In genomic region chr13:112689498-112690241, GRCh38 we compare ENCODE assay signal across 8 cellular contexts. TPM values are rescaled to one million over a fixed set of nuclear protein-coding genes. Genes with fewer than 3 reads are reported as not detected.
DNase-seq lines count a peak whose midpoint lies in the region; ATAC-seq and TF ChIP-seq lines count a peak whose summit lies in the region.

Gene ATP11A, plus strand, starts transcription at chr13:112690038. Its CDS starts 379 bp downstream, at chr13:112690417.

- no CpG with 5 or more reads among the region's 86 CpGs for WGBS in gastroesophageal sphincter (ENCODE audit: low coverage in 1 of 2), 2 donors

- H3K4me2 ChIP-seq in GM23338: peak within 1 kb of the TSS; percentile 99

- peaks cover 4% of the 10 kb centered on the region; the same call in 1 of the 2 replicates for H3F3A ChIP-seq in GM23338 (replicated peaks; ENCODE audit: low read depth)

- no peaks in the 10 kb centered on the region; the same call in 2 of the 3 replicates for H3K36me3 Mint-ChIP-seq in GM23338 (ENCODE audit: low read depth)
- H3K36me3 Mint-ChIP-seq in activated naive CD4-positive, alpha-beta T cell treated with anti-CD3 and anti-CD28 coated beads, Interleukin-2, amount 10 ng/mL, durations not matched to agents 7 days and 5 days: peaks cover 13% of the 10 kb centered on the region

- peaks cover 20% of the 10 kb centered on the region; the same call in 1 of the 2 replicates for H3K4me1 ChIP-seq in ES-I3 (ENCODE audit: insufficient read depth, low read length)
- H3K4me1 ChIP-seq in GM23338 (ENCODE audit: insufficient read depth): peaks cover 35% of the 10 kb centered on the region
- peaks cover 0 to 47% (median 19%) of the 10 kb centered on the region in 3 donors for H3K4me1 ChIP-seq in gastroesophageal sphincter

- H3K36me3 ChIP-seq in ES-I3 (ENCODE audit: insufficient read depth, low read length) (no peaks in the 10 kb centered on the region), GM23338 (ENCODE audit: insufficient read depth) (no peaks in the 10 kb centered on the region), SK-N-MC (ENCODE audit: insufficient read depth, low read length) (no peaks in the 10 kb centered on the region), gastroesophageal sphincter (no peaks in the 10 kb centered on the region)

- H3K27me3 Mint-ChIP-seq in GM23338 (ENCODE audit: insufficient read depth, low read depth, poor library complexity): peaks cover 25% of the 10 kb centered on the region
- no peaks in the 10 kb centered on the region for H3K27me3 Mint-ChIP-seq in activated naive CD4-positive, alpha-beta T cell treated with anti-CD3 and anti-CD28 coated beads, Interleukin-2, amount 10 ng/mL, durations not matched to agents 7 days and 5 days

- H3K27ac ChIP-seq in GM23338 (ENCODE audit: low read depth) (no peak within 1 kb of the TSS), SK-N-MC (no peak within 1 kb of the TSS), gastroesophageal sphincter (peak within 1 kb of the TSS; percentile 71 to 97 (median 93))

- H3K27me3 ChIP-seq in GM23338 (ENCODE audit: insufficient read depth): peaks cover 12% of the 10 kb centered on the region
- no peaks in the 10 kb centered on the region for H3K27me3 ChIP-seq in gastroesophageal sphincter

- DNase-seq in GM23338 (ENCODE audit: low spot score): peak; percentile 86
- DNase-seq in LHCN-M2 (ENCODE audit: low read depth): peak; percentile 88
- no peak for DNase-seq in SK-N-MC (ENCODE audit: low read depth, low spot score)
- DNase-seq in activated naive CD4-positive, alpha-beta T cell treated with anti-CD3 and anti-CD28 coated beads, Interleukin-2, amount 10 ng/mL, durations not matched to agents 7 days and 5 days: peak; percentile 89
- DNase-seq in non-pigmented ciliary epithelial cell (ENCODE audit: low read depth): peak; percentile 23

- no peak for TF ChIP-seq EP300 in gastroesophageal sphincter (IDR thresholded peaks at IDR 0.05)

- H4K20me1 ChIP-seq in GM23338 (replicated peaks; ENCODE audit: insufficient read depth): peaks cover 16% of the 10 kb centered on the region

- no peak for TF ChIP-seq CTCF in GM23338 (conservative IDR thresholded peaks at IDR 0.05; ENCODE audit: low read depth in 2 of 2)
- TF ChIP-seq CTCF in gastroesophageal sphincter (IDR thresholded peaks at IDR 0.05): peak in 1 of 4 experiments; percentile 42
- no peak for TF ChIP-seq CTCF in subcutaneous adipose tissue (IDR thresholded peaks at IDR 0.05; ENCODE audit: low read depth)

- CTCF ChIA-PET in activated naive CD4-positive, alpha-beta T cell treated with anti-CD3 and anti-CD28 coated beads, Interleukin-2, amount 10 ng/mL, durations not matched to agents 7 days and 5 days (lab: Charles Lee): interaction anchor here (1.2 to 2.0 kb wide), 5 partner anchors 16 to 185 kb away, joined by 3 to 6 read pairs (median 4); no protein-coding TSS in a partner anchor

- H3K9ac ChIP-seq in ES-I3 (ENCODE audit: low read depth, low read length) (peak within 1 kb of the TSS; percentile 76), SK-N-MC (ENCODE audit: insufficient read length) (peak within 1 kb of the TSS; percentile 83)

- peak within 1 kb of the TSS; percentile 87 for H3K4me3 Mint-ChIP-seq in GM23338
- H3K4me3 Mint-ChIP-seq in activated naive CD4-positive, alpha-beta T cell treated with anti-CD3 and anti-CD28 coated beads, Interleukin-2, amount 10 ng/mL, durations not matched to agents 7 days and 5 days: peak within 1 kb of the TSS; percentile 90

- no peaks in the 10 kb centered on the region; the same call in 2 of the 3 replicates for H3K9me3 Mint-ChIP-seq in GM23338
- H3K9me3 Mint-ChIP-seq in activated naive CD4-positive, alpha-beta T cell treated with anti-CD3 and anti-CD28 coated beads, Interleukin-2, amount 10 ng/mL, durations not matched to agents 7 days and 5 days: no peaks in the 10 kb centered on the region

- H3K9me2 ChIP-seq in GM23338 (ENCODE audit: insufficient read depth): no peaks in the 10 kb centered on the region

- H3K4me3 ChIP-seq in GM23338: peak within 1 kb of the TSS; percentile 85
- H3K4me3 ChIP-seq in SK-N-MC: peak within 1 kb of the TSS; percentile 76
- H3K4me3 ChIP-seq in gastroesophageal sphincter: peak within 1 kb of the TSS; percentile 47 to 95

- H3K4me1 Mint-ChIP-seq in GM23338: peaks cover 49% of the 10 kb centered on the region
- H3K4me1 Mint-ChIP-seq in activated naive CD4-positive, alpha-beta T cell treated with anti-CD3 and anti-CD28 coated beads, Interleukin-2, amount 10 ng/mL, durations not matched to agents 7 days and 5 days: peaks cover 62% of the 10 kb centered on the region

- H3K79me2 ChIP-seq in GM23338 (replicated peaks; ENCODE audit: insufficient read depth): peaks cover 41% of the 10 kb centered on the region

- H3K9me3 ChIP-seq in ES-I3 (ENCODE audit: control insufficient read depth, insufficient read depth, low read length) (no peaks in the 10 kb centered on the region), SK-N-MC (ENCODE audit: low read depth, low read length) (no peaks in the 10 kb centered on the region), gastroesophageal sphincter (no peaks in the 10 kb centered on the region)

- ATAC-seq in GM23338 (peak; percentile 66), gastroesophageal sphincter (peak; percentile 97)

- H3K27ac Mint-ChIP-seq in GM23338: no peak within 1 kb of the TSS
- peak within 1 kb of the TSS; percentile 92 for H3K27ac Mint-ChIP-seq in activated naive CD4-positive, alpha-beta T cell treated with anti-CD3 and anti-CD28 coated beads, Interleukin-2, amount 10 ng/mL, durations not matched to agents 7 days and 5 days

- H2AFZ ChIP-seq in GM23338: peak within 1 kb of the TSS; percentile 91

- peak; percentile 76 to 90 for TF ChIP-seq POLR2A in gastroesophageal sphincter (IDR thresholded peaks at IDR 0.05)

TF ChIP-seq in GM23338, 12 proteins besides CTCF, POLR2A, EP300 and RAD21:
- TF ChIP-seq POLR2AphosphoS5 (IDR thresholded peaks at IDR 0.05; ENCODE audit: low read depth) (peak; percentile 60; the same call in 1 of the 2 replicates), NANOG (IDR thresholded peaks at IDR 0.05; ENCODE audit: borderline replicate concordance) (no peak), EZH2phosphoT487 (IDR thresholded peaks at IDR 0.05; ENCODE audit: unreplicated experiment) (no peak)

RNA-seq across cellular contexts. Expression of gene ATP11A, which starts in this region (rescaled TPM):
- total RNA-seq in GM23338 (2014; rRNA removed; shearing (Covaris generic)): 35.1 and 52.6 TPM in 2 replicates
- polyA plus RNA-seq in GM23338 (2016; fragmentation: Nextera tagmentation; extraction: Ambion mirVana): 12.3 and 12.8 TPM in 2 replicates
- total RNA-seq in LHCN-M2 (2014; rRNA removed) (6.0 and 6.7 TPM in 2 replicates), gastroesophageal sphincter (10 to 100 TPM; 12.9 to 21.7 (median 17.1) TPM), subcutaneous adipose tissue (10 to 100 TPM; 18.6 to 30.3 (median 26.8) TPM)
- 4.1 TPM for polyA plus RNA-seq in LHCN-M2 (2012)

Comparison
In these comparisons a context has a peak if more than half of its experiments do, and no peak if none do; other contexts are left out.
1. H3K27ac ChIP-seq: peak in gastroesophageal sphincter (4 of 4); none in GM23338 (single experiment) and SK-N-MC (single experiment).
2. Peak in every context shown above with its lines, with median percentiles within 50 percentile points of each other: H3K4me3 ChIP-seq.